In the genomic region with DNA sequence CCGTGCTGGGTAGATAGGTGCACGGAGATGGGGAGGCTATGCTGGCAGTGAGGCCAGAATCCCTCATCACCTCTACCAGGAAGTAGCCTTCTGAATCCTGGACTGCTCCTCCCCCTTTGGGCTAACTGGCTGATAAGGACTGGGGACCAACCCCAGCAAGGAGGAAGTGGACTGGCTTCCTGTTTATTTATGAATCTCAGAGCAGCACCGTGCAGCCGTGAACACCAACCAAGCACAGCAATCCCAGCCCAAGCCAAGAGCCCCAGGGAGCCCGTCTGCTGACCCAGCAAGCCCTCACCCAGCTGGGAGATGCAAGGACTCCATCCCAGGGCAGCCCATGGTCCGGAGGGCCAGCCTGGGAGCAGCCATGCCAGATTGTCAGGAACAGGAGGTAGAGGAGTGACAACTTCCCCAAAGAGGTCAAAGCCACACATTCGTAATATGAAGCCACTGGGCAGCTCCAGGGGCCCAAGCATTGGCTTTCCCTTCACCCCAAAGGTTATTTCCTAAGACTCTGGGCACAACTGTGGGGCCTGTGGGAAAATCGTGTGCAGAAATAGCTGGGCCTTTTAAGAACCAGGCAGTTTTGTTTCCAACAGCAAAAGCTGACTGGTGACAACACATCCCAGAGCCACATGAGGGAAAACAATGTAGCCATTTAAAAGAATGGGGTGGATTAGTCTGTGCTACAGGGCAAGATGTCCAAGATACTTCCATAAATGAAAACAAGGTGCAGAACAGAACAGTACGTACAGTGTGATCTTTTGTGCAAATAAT, we compare ENCODE assay signal across 8 cellular contexts. TPM values are rescaled to one million over a fixed set of nuclear protein-coding genes. Genes with fewer than 3 reads are reported as not detected.
DNase-seq lines count a peak whose midpoint lies in the region; ATAC-seq and TF ChIP-seq lines count a peak whose summit lies in the region.

No MANE protein-coding gene starts in this region.

- no peak overlapping the region for H3K4me3 ChIP-seq in sigmoid colon
- H3K4me3 ChIP-seq in endodermal cell (ENCODE audit: low read length) = no peak overlapping the region

- peaks cover 58% of the 10 kb centered on the region for H3K4me1 Mint-ChIP-seq in activated CD4-positive, alpha-beta T cell treated with anti-CD3 and anti-CD28 coated beads, Interleukin-2, amount 10 ng/mL, durations not matched to agents 24 days and 14 days
- peaks cover 18% of the 10 kb centered on the region for H3K4me1 Mint-ChIP-seq in endodermal cell

- peak in 1 of 4 donors; percentile 17 for TF ChIP-seq EP300 in sigmoid colon (IDR thresholded peaks at IDR 0.05)

- no peaks in the 10 kb centered on the region for H3K36me3 ChIP-seq in sigmoid colon
- no peaks in the 10 kb centered on the region for H3K36me3 ChIP-seq in endodermal cell (ENCODE audit: control insufficient read depth, insufficient read depth, low read length)

- intact Hi-C loops in activated CD4-positive, alpha-beta T cell treated with anti-CD3 and anti-CD28 coated beads, Interleukin-2, amount 10 ng/mL, durations not matched to agents 24 days and 14 days (cut with micrococcal nuclease) = no loop called here
- intact Hi-C loops in sigmoid colon (cut with DNase I) = no loop called here

- ATAC-seq in HG02885 (IDR thresholded peaks at IDR 0.05; ENCODE audit: poor library complexity, unreplicated experiment) = no peak
- ATAC-seq in GM18498 (IDR thresholded peaks at IDR 0.05; ENCODE audit: unreplicated experiment) = no peak

- H3K27me3 Mint-ChIP-seq in activated CD4-positive, alpha-beta T cell treated with anti-CD3 and anti-CD28 coated beads, Interleukin-2, amount 10 ng/mL, durations not matched to agents 24 days and 14 days = no peaks in the 10 kb centered on the region
- no peaks in the 10 kb centered on the region for H3K27me3 Mint-ChIP-seq in endodermal cell (ENCODE audit: insufficient read depth)

- H3K27me3 ChIP-seq in sigmoid colon (no peaks in the 10 kb centered on the region), endodermal cell (ENCODE audit: control insufficient read depth, insufficient read depth, low read length, poor library complexity, severe bottlenecking) (no peaks in the 10 kb centered on the region)

- peaks cover 0 to 66% (median 53%) of the 10 kb centered on the region in 4 donors for H3K4me1 ChIP-seq in sigmoid colon
- peaks cover 5% of the 10 kb centered on the region for H3K4me1 ChIP-seq in endodermal cell (ENCODE audit: control insufficient read depth, insufficient read depth, low read length)

- H3K9ac ChIP-seq in endodermal cell (ENCODE audit: extremely low read depth, low read length, poor library complexity, severe bottlenecking) = no peak overlapping the region

- H3K27ac ChIP-seq in sigmoid colon (peak overlapping the region; percentile 48 to 80 (median 76)), endodermal cell (ENCODE audit: low read depth, low read length) (no peak overlapping the region)

- 51 to 59% methylated on average over 9 of the region's 9 CpGs for WGBS in sigmoid colon, 2 donors
- 88 to 89% methylated on average over 4 to 9 of the region's 9 CpGs for WGBS in endodermal cell (ENCODE audit: insufficient coverage in 1 of 2, insufficient read length in 1 of 2), 2 experiments

- peak overlapping the region; percentile 50 for H3K4me3 Mint-ChIP-seq in activated CD4-positive, alpha-beta T cell treated with anti-CD3 and anti-CD28 coated beads, Interleukin-2, amount 10 ng/mL, durations not matched to agents 24 days and 14 days
- no peak overlapping the region for H3K4me3 Mint-ChIP-seq in endodermal cell

- H3K9me3 ChIP-seq in sigmoid colon (no peaks in the 10 kb centered on the region), endodermal cell (ENCODE audit: control insufficient read depth, low read length) (no peaks in the 10 kb centered on the region)

- peak; percentile 60 for DNase-seq in activated CD4-positive, alpha-beta T cell treated with anti-CD3 and anti-CD28 coated beads, Interleukin-2, amount 10 ng/mL, durations not matched to agents 24 days and 14 days
- DNase-seq in activated CD4-positive, alpha-beta T cell treated with anti-CD3 and anti-CD28 coated beads for 4 hours = no peak
- peak; percentile 56 for DNase-seq in SK-MEL-5 (ENCODE audit: low read depth, low spot score)
- DNase-seq in germinal center (ENCODE audit: low spot score) = peak; percentile 72
- DNase-seq in sigmoid colon = no peak
- no peak for DNase-seq in endodermal cell

- peak overlapping the region; percentile 80 for H3K27ac Mint-ChIP-seq in activated CD4-positive, alpha-beta T cell treated with anti-CD3 and anti-CD28 coated beads, Interleukin-2, amount 10 ng/mL, durations not matched to agents 24 days and 14 days
- no peak overlapping the region for H3K27ac Mint-ChIP-seq in endodermal cell

- no peaks in the 10 kb centered on the region for H3K36me3 Mint-ChIP-seq in activated CD4-positive, alpha-beta T cell treated with anti-CD3 and anti-CD28 coated beads, Interleukin-2, amount 10 ng/mL, durations not matched to agents 24 days and 14 days (ENCODE audit: low read depth)
- no peaks in the 10 kb centered on the region for H3K36me3 Mint-ChIP-seq in endodermal cell (ENCODE audit: low read depth)

- H3K9me3 Mint-ChIP-seq in activated CD4-positive, alpha-beta T cell treated with anti-CD3 and anti-CD28 coated beads, Interleukin-2, amount 10 ng/mL, durations not matched to agents 24 days and 14 days = no peaks in the 10 kb centered on the region
- H3K9me3 Mint-ChIP-seq in endodermal cell = no peaks in the 10 kb centered on the region

- TF ChIP-seq POLR2A in sigmoid colon (IDR thresholded peaks at IDR 0.05) = no peak

- in situ Hi-C loops in SK-MEL-5 (cut with HindIII; ENCODE audit: low pct_unique_long_range_greater_than_20kb, low sequenced_read_pairs) = no loop called here

- TF ChIP-seq CTCF in sigmoid colon (IDR thresholded peaks at IDR 0.05) (no peak), endodermal cell (conservative IDR thresholded peaks at IDR 0.05) (no peak)

RNA-seq across cellular contexts. Expression of a gene that starts 23.9 kb away (rescaled TPM):
- 440 and 448 TPM in 2 replicates for total RNA-seq in activated CD4-positive, alpha-beta T cell treated with anti-CD3 and anti-CD28 coated beads, Interleukin-2, amount 10 ng/mL, durations not matched to agents 24 days and 14 days
- 373 and 401 TPM in 2 replicates for total RNA-seq in SK-MEL-5 (2014; rRNA removed; shearing (Covaris generic))
- 302 and 312 TPM in 2 replicates for polyA plus RNA-seq in SK-MEL-5 (2015; cell fraction: cytosol; rRNA removed)
- 100 and 102 TPM in 2 replicates for polyA plus RNA-seq in SK-MEL-5 (2015; cell fraction: nucleus; rRNA removed)
- total RNA-seq in sigmoid colon = 100 to 1,000 TPM in 1 of 4 donors, 10 to 100 TPM in 3; 70.9 to 105 (median 94.4) TPM
- polyA plus RNA-seq in sigmoid colon = 100 to 1,000 TPM; 148 to 279 (median 225) TPM
- total RNA-seq in endodermal cell = 100 to 1,000 TPM; 227 to 263 TPM
- 109 TPM for polyA plus RNA-seq in endodermal cell (2013, experiment 1 of 2)
- polyA plus RNA-seq in endodermal cell (2013, experiment 2 of 2) = 101 TPM

RNA-seq across cellular contexts. Expression of a gene that starts 28.7 kb away (rescaled TPM):
- total RNA-seq in activated CD4-positive, alpha-beta T cell treated with anti-CD3 and anti-CD28 coated beads, Interleukin-2, amount 10 ng/mL, durations not matched to agents 24 days and 14 days = 4.5 and 5.5 TPM in 2 replicates
- total RNA-seq in SK-MEL-5 (2014; rRNA removed; shearing (Covaris generic)) = 36.0 and 36.9 TPM in 2 replicates
- polyA plus RNA-seq in SK-MEL-5 (2015; cell fraction: cytosol; rRNA removed) = 16.8 and 17.5 TPM in 2 replicates
- polyA plus RNA-seq in SK-MEL-5 (2015; cell fraction: nucleus; rRNA removed) = 27.5 and 32.5 TPM in 2 replicates
- total RNA-seq in sigmoid colon = 100 to 1,000 TPM in 3 of 4 donors, 10 to 100 TPM in 1; 83.1 to 134 (median 114) TPM
- polyA plus RNA-seq in sigmoid colon = 10 to 100 TPM; 12.9 to 20.2 (median 14.4) TPM
- 10 to 100 TPM; 42.6 to 60.0 TPM for total RNA-seq in endodermal cell
- 15.5 TPM for polyA plus RNA-seq in endodermal cell (2013, experiment 1 of 2)
- 19.1 TPM for polyA plus RNA-seq in endodermal cell (2013, experiment 2 of 2)

Comparison
In these comparisons a context has a peak if more than half of its experiments do, and no peak if none do; other contexts are left out.
1. DNase-seq: peak in activated CD4-positive, alpha-beta T cell treated with anti-CD3 and anti-CD28 coated beads, Interleukin-2, amount 10 ng/mL, durations not matched to agents 24 days and 14 days (single experiment), SK-MEL-5 (single experiment) and germinal center (single experiment); none in activated CD4-positive, alpha-beta T cell treated with anti-CD3 and anti-CD28 coated beads for 4 hours (0 of 2), sigmoid colon (single experiment) and endodermal cell (single experiment).